8 cellular contexts compared by ENCODE assay signal in genomic region chr2:96305091-96305978, GRCh38.
DNase-seq lines count a peak whose midpoint lies in the region; ATAC-seq lines count a peak whose summit lies in the region.

TSS of gene SNRNP200 (minus strand) at chr2:96305546. CDS start at chr2:96305437, 109 bp downstream.

- peak within 1 kb of the TSS; percentile 99 for H3K27ac Mint-ChIP-seq in effector memory CD8-positive, alpha-beta T cell
- H3K27ac Mint-ChIP-seq in memory B cell, result peak within 1 kb of the TSS; percentile 99

- no peaks in the 10 kb centered on the region for H3K9me3 Mint-ChIP-seq in effector memory CD8-positive, alpha-beta T cell
- no peaks in the 10 kb centered on the region for H3K9me3 Mint-ChIP-seq in memory B cell

- no peaks in the 10 kb centered on the region for H3K27me3 Mint-ChIP-seq in effector memory CD8-positive, alpha-beta T cell
- H3K27me3 Mint-ChIP-seq in memory B cell, result no peaks in the 10 kb centered on the region

- peak within 1 kb of the TSS; percentile 66 for H3K9ac ChIP-seq in HUES48 (ENCODE audit: low read depth, low read length)

- peaks cover 62% of the 10 kb centered on the region for H3K36me3 Mint-ChIP-seq in effector memory CD8-positive, alpha-beta T cell (ENCODE audit: insufficient read depth)
- H3K36me3 Mint-ChIP-seq in memory B cell, result peaks cover 27% of the 10 kb centered on the region

- no peaks in the 10 kb centered on the region for H3K9me3 ChIP-seq in HUES48 (ENCODE audit: control insufficient read depth, insufficient read depth, low read length)

- ATAC-seq in GM21381 (IDR thresholded peaks at IDR 0.05; ENCODE audit: unreplicated experiment) (peak; percentile 95), memory B cell (ENCODE audit: low read depth) (peak; percentile 93)
- peak; percentile 84 for ATAC-seq in effector memory CD8-positive, alpha-beta T cell (replicated peaks)

- H3K27me3 ChIP-seq in HUES48 (ENCODE audit: control insufficient read depth, insufficient read depth, low read length), result no peaks in the 10 kb centered on the region

- peak within 1 kb of the TSS; percentile 77 for H3K27ac ChIP-seq in HUES48 (ENCODE audit: low read depth, low read length)

- peaks cover 11% of the 10 kb centered on the region for H3K4me1 ChIP-seq in HUES48 (ENCODE audit: control insufficient read depth, insufficient read depth, low read length)

- peak within 1 kb of the TSS; percentile 96 to 99 for H3K4me3 Mint-ChIP-seq in effector memory CD8-positive, alpha-beta T cell
- peak within 1 kb of the TSS; percentile 99 for H3K4me3 Mint-ChIP-seq in memory B cell

- peak within 1 kb of the TSS; percentile 79 for H3K4me3 ChIP-seq in HUES48 (ENCODE audit: low read depth, low read length)

- peaks cover 44 to 55% of the 10 kb centered on the region in 2 donors for H3K4me1 Mint-ChIP-seq in effector memory CD8-positive, alpha-beta T cell (ENCODE audit: low read depth in 2 of 2)
- peaks cover 34% of the 10 kb centered on the region for H3K4me1 Mint-ChIP-seq in memory B cell

- H3K36me3 ChIP-seq in HUES48 (ENCODE audit: control insufficient read depth, insufficient read depth, low read length), result peaks cover 41% of the 10 kb centered on the region

- DNase-seq in COR-L47 (lab: John Stamatoyannopoulos, UW) (peak; percentile 85), NOMO-1 treated with dmso at 0.1 percent for 144 hours (lab: John Stamatoyannopoulos, UW; ENCODE audit: unreplicated experiment) (peak; percentile 89), memory B cell (ENCODE audit: low spot score in 2 of 2) (peak; percentile 80 to 81)
- DNase-seq in activated CD8-positive, alpha-beta memory T cell treated with anti-CD3 and anti-CD28 coated beads for 4 hours (ENCODE audit: low read depth in 2 of 2), result peak; percentile 75 to 76
- peak; percentile 89 to 90 (median 89) for DNase-seq in effector memory CD8-positive, alpha-beta T cell
- peak; percentile 82 for DNase-seq in stimulated activated CD8-positive, alpha-beta memory T cell treated with anti-CD3 and anti-CD28 coated beads, Interleukin-12 subunit alpha, Interleukin-12 subunit beta, amount 100 ng/mL, for 1 hour (ENCODE audit: low read depth)

Comparison
In these comparisons a context has a peak if more than half of its experiments do, and no peak if none do; other contexts are left out.
1. Peak in every context shown above with its lines: DNase-seq, ATAC-seq, H3K4me3 ChIP-seq and H3K27ac ChIP-seq.